Comparison of ENCODE assay signal across 8 cellular contexts in genomic region chr6:21448485-21449109, GRCh38.
"Had no signal": no experiment of that assay in that cellular context is flagged by ENCODE, and none has a peak within 500 bp of the region (broad histone marks: within the 10 kb centered on the region; RNA-seq: fewer than 3 reads in every experiment).

No MANE protein-coding gene starts in this region.

- H3K4me3 ChIP-seq: GM12878 had no signal

- ATAC-seq: GM12878 had no signal

- FAIRE-seq: G401.6, GM12878, GM12891, GM12892, GM18507, GM19239 had no signal

- DNase-seq: GDM1, GF-D8 had no signal
